22 cellular contexts compared by ENCODE assay signal in genomic region chr6:28011716-28012115, GRCh38. TPM values are rescaled to one million over a fixed set of nuclear protein-coding genes. Genes with fewer than 3 reads are reported as not detected.
"Had no signal": no experiment of that assay in that cellular context is flagged by ENCODE, and none has a peak within 500 bp of the region (broad histone marks: within the 10 kb centered on the region; RNA-seq: fewer than 3 reads in every experiment).

No MANE protein-coding gene starts in this region.

- H3K4me1 ChIP-seq: foreskin keratinocyte, prostate gland, tibial artery had no signal

- H3K9me3 ChIP-seq: prostate gland, tibial artery had no signal

- H3K36me3 ChIP-seq: prostate gland, tibial artery had no signal

- DNase-seq: activated B cell treated with CpG ODN at 0.5 μM for 24 hours; activated CD4-positive, alpha-beta T cell treated with anti-CD3 and anti-CD28 coated beads for 36 hours; activated CD4-positive, alpha-beta T cell treated with anti-CD3 and anti-CD28 coated beads, Interleukin-2, amount 50 U/mL, for 48 hours; activated effector memory CD4-positive, alpha-beta T cell treated with anti-CD3 and anti-CD28 coated beads, Interleukin-2, amount 50 U/mL, for 16 hours; activated naive CD4-positive, alpha-beta T cell treated with anti-CD3 and anti-CD28 coated beads, Interleukin-2, amount 10 ng/mL, durations not matched to agents 7 days and 5 days; activated T-cell treated with anti-CD3 and anti-CD28 coated beads, Interleukin-2, amount 50 U/mL, for 72 hours; anterior cingulate cortex; foreskin keratinocyte; midbrain; right cardiac atrium; stimulated activated CD4-positive, alpha-beta T cell treated with anti-CD3 and anti-CD28 coated beads, Interleukin-4, amount 100 ng/mL, for 24 hours; substantia nigra; T-helper 17 cell; tibial artery had no signal

- H3K27ac ChIP-seq: epithelial cell of prostate, foreskin keratinocyte, prostate gland, tibial artery had no signal

- H3K4me3 ChIP-seq: prostate gland, tibial artery had no signal

- H3K27me3 ChIP-seq: tibial artery had no signal

RNA-seq across cellular contexts. Expression of gene OR2B6, which starts 54.7 kb away (rescaled TPM):
- total RNA-seq: activated B cell treated with CpG ODN at 0.5 μM for 24 hours; activated CD4-positive, alpha-beta T cell treated with anti-CD3 and anti-CD28 coated beads for 36 hours; cardiac septum; chondrocyte; foreskin keratinocyte; glomerular endothelial cell; natural killer cell treated with Interleukin-12 subunit alpha and Interleukin-12 subunit beta and Interleukin-15 and Interleukin-18, amount 100 ng/mL, for 72 hours; osteocyte; prostate gland; right cardiac atrium; urinary bladder had no signal
